Comparison of ENCODE assay signal across 20 cellular contexts in the genomic region with DNA sequence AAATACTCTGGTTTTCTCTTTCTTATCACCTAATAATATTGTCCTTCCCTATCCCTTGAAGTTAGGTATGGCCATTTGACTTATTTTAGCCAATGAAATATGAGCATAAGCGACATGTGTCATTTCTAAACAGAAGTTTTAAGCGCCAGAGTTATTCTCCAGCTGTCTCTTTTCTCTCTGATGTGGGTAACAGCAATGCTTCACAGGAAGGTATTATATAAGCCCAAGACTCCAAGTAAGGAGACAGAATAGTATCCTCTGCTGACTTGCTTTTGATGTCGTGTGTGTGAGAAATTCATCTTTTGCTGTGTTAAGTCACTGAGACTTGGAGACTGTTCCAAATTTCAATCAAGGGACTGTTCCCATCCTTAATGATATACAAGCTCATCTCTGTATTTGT.
A peak's percentile ranks its signal among the peaks of the same experiment; 100 is the strongest.
DNase-seq lines count a peak whose midpoint lies in the region; ATAC-seq lines count a peak whose summit lies in the region.
"Had no signal": no experiment of that assay in that cellular context is flagged by ENCODE, and none has a peak within 500 bp of the region (broad histone marks: within the 10 kb centered on the region; RNA-seq: fewer than 3 reads in every experiment).

No MANE protein-coding gene starts in this region.

- DNase-seq in Jurkat, Clone E6-1 (ENCODE audit: low read depth, low spot score), result peak; percentile 27
- DNase-seq in myocyte (ENCODE audit: low read depth) (peak; percentile 51), RKO (ENCODE audit: low spot score) (no peak)
- no peak for DNase-seq in activated CD8-positive, alpha-beta T cell treated with anti-CD3 and anti-CD28 coated beads, Interleukin-2, amount 10 ng/mL, durations not matched to agents 7 days and 5 days
- DNase-seq: 8988T; ACHN; BE2C; C1 segment of cervical spinal cord; Calu3; CD4-positive, alpha-beta memory T cell; CD4-positive, CD25-positive, alpha-beta regulatory T cell; CD8-positive, alpha-beta memory T cell; COR-L47; DMS79 treated with DMSO at 0.1 percent for 48 hours; EL; GDM1 had no signal

- H3K9me3 Mint-ChIP-seq in activated CD8-positive, alpha-beta T cell treated with anti-CD3 and anti-CD28 coated beads, Interleukin-2, amount 10 ng/mL, durations not matched to agents 7 days and 5 days (ENCODE audit: insufficient read depth), result no peaks in the 10 kb centered on the region

- H3K27me3 Mint-ChIP-seq in activated CD8-positive, alpha-beta T cell treated with anti-CD3 and anti-CD28 coated beads, Interleukin-2, amount 10 ng/mL, durations not matched to agents 7 days and 5 days (ENCODE audit: low read depth), result peaks cover 2% of the 10 kb centered on the region
- H3K27me3 Mint-ChIP-seq: CD4-positive, alpha-beta memory T cell; CD4-positive, CD25-positive, alpha-beta regulatory T cell had no signal

- no peak overlapping the region for H3K4me3 ChIP-seq in Jurkat, Clone E6-1 (ENCODE audit: low read length)
- H3K4me3 ChIP-seq: BLaER1, GM12878 had no signal

- H3K36me3 Mint-ChIP-seq in activated CD8-positive, alpha-beta T cell treated with anti-CD3 and anti-CD28 coated beads, Interleukin-2, amount 10 ng/mL, durations not matched to agents 7 days and 5 days (ENCODE audit: low read depth), result no peaks in the 10 kb centered on the region
- H3K36me3 Mint-ChIP-seq: CD14-positive monocyte; CD4-positive, alpha-beta memory T cell; CD4-positive, CD25-positive, alpha-beta regulatory T cell; CD8-positive, alpha-beta memory T cell had no signal

- POLR2A ChIA-PET in activated CD8-positive, alpha-beta T cell treated with anti-CD3 and anti-CD28 coated beads, Interleukin-2, amount 10 ng/mL, durations not matched to agents 7 days and 5 days (lab: Charles Lee), result no interaction called here

- H3K4me3 Mint-ChIP-seq in activated CD8-positive, alpha-beta T cell treated with anti-CD3 and anti-CD28 coated beads, Interleukin-2, amount 10 ng/mL, durations not matched to agents 7 days and 5 days, result no peak overlapping the region
- H3K4me3 Mint-ChIP-seq: CD14-positive monocyte; CD4-positive, alpha-beta memory T cell; CD4-positive, CD25-positive, alpha-beta regulatory T cell; CD8-positive, alpha-beta memory T cell had no signal

- H3K27ac Mint-ChIP-seq in activated CD8-positive, alpha-beta T cell treated with anti-CD3 and anti-CD28 coated beads, Interleukin-2, amount 10 ng/mL, durations not matched to agents 7 days and 5 days, result no peak overlapping the region
- H3K27ac Mint-ChIP-seq: CD14-positive monocyte; CD4-positive, alpha-beta memory T cell; CD4-positive, CD25-positive, alpha-beta regulatory T cell; CD8-positive, alpha-beta memory T cell had no signal

- CTCF ChIA-PET in activated CD8-positive, alpha-beta T cell treated with anti-CD3 and anti-CD28 coated beads, Interleukin-2, amount 10 ng/mL, durations not matched to agents 7 days and 5 days (lab: Charles Lee), result interaction anchor here (1.2 kb wide), 1 partner anchor 233 kb away, joined by 3 read pairs; no protein-coding TSS in a partner anchor

- H3K4me1 Mint-ChIP-seq in activated CD8-positive, alpha-beta T cell treated with anti-CD3 and anti-CD28 coated beads, Interleukin-2, amount 10 ng/mL, durations not matched to agents 7 days and 5 days (ENCODE audit: low read depth), result no peaks in the 10 kb centered on the region
- H3K4me1 Mint-ChIP-seq: CD14-positive monocyte; CD4-positive, alpha-beta memory T cell; CD4-positive, CD25-positive, alpha-beta regulatory T cell; CD8-positive, alpha-beta memory T cell had no signal

- ATAC-seq in activated CD8-positive, alpha-beta T cell treated with anti-CD3 and anti-CD28 coated beads, Interleukin-2, amount 10 ng/mL, durations not matched to agents 7 days and 5 days, result no peak
- ATAC-seq in HG03108 (IDR thresholded peaks at IDR 0.05; ENCODE audit: unreplicated experiment), result no peak
- ATAC-seq: GM12878 had no signal

Comparison
In these comparisons a context has a peak if more than half of its experiments do, and no peak if none do; other contexts are left out.
1. DNase-seq: peak in Jurkat, Clone E6-1 (single experiment) and myocyte (single experiment); none in RKO (single experiment) and activated CD8-positive, alpha-beta T cell treated with anti-CD3 and anti-CD28 coated beads, Interleukin-2, amount 10 ng/mL, durations not matched to agents 7 days and 5 days (single experiment).